1 cellular context compared by ENCODE assay signal in the genomic region with DNA sequence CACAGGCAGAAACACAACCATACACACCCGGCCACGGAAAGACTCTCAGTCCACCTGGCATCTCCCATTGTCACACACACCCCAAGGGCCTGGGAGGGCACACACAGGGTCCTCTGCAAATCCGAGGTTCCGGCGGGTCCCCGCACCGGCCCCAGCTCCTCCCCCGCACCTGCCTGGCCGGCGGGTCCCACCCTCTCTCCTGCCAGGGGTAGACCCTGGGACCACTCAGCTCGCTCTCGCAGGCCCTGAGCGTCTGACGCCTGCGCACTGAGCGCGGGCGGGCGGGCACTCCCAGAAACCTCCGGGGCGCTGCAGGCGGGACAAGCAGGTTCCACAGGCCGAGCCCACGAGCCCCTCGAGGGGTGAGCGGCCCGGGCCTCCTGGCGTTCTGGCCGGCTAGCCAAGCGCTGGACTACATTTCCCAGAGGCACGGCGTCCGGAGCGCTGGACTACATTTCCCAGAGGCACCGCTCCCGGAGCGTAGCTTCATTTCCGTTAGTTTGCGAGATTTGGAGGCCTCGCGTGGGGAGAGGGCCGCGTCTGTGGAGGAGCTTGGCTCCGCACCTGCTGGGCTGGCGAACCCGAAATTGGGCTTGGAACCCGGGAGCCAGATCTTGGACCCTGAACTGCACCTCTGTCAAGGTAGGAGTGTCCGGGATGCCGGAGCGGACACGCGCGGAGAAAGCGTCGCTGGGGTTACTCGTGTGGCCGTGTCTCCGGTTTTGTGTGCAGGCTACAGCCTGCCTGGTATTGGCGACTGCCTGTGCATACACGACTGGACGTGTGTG.
TF ChIP-seq lines count a peak whose summit lies in the region.

A gene (plus strand): TSS at position 505 of the 788 bp plus-strand sequence. CDS start 10,686 bp downstream, outside the sequence.

TF ChIP-seq in K562, 482 proteins besides CTCF, POLR2A, EP300 and RAD21 (continued from another document):
- TF ChIP-seq, protein P1, sequence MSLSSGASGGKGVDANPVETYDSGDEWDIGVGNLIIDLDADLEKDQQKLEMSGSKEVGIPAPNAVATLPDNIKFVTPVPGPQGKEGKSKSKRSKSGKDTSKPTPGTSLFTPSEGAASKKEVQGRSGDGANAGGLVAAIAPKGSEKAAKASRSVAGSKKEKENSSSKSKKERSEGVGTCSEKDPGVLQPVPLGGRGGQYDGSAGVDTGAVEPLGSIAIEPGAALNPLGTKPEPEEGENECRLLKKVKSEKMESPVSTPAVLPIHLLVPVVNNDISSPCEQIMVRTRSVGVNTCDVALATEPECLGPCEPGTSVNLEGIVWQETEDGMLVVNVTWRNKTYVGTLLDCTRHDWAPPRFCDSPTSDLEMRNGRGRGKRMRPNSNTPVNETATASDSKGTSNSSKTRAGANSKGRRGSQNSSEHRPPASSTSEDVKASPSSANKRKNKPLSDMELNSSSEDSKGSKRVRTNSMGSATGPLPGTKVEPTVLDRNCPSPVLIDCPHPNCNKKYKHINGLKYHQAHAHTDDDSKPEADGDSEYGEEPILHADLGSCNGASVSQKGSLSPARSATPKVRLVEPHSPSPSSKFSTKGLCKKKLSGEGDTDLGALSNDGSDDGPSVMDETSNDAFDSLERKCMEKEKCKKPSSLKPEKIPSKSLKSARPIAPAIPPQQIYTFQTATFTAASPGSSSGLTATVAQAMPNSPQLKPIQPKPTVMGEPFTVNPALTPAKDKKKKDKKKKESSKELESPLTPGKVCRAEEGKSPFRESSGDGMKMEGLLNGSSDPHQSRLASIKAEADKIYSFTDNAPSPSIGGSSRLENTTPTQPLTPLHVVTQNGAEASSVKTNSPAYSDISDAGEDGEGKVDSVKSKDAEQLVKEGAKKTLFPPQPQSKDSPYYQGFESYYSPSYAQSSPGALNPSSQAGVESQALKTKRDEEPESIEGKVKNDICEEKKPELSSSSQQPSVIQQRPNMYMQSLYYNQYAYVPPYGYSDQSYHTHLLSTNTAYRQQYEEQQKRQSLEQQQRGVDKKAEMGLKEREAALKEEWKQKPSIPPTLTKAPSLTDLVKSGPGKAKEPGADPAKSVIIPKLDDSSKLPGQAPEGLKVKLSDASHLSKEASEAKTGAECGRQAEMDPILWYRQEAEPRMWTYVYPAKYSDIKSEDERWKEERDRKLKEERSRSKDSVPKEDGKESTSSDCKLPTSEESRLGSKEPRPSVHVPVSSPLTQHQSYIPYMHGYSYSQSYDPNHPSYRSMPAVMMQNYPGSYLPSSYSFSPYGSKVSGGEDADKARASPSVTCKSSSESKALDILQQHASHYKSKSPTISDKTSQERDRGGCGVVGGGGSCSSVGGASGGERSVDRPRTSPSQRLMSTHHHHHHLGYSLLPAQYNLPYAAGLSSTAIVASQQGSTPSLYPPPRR (CRISPR knock-in tag; IDR thresholded peaks at IDR 0.05; ENCODE audit: borderline replicate concordance): no peak
- TF ChIP-seq PHB (CRISPR knock-in tag; IDR thresholded peaks at IDR 0.05) (no peak), KDM4B (IDR thresholded peaks at IDR 0.05; ENCODE audit: borderline replicate concordance in 2 of 2, low read depth in 1 of 2) (0 out of 4 replicates have a peak, but pooled peaks of 1 of the 2 experiments have one; percentile 25), ZFP1 (CRISPR knock-in tag; IDR thresholded peaks at IDR 0.05) (no peak), ADNP (tag; IDR thresholded peaks at IDR 0.05) (no peak), U2AF1 (optimal IDR thresholded peaks at IDR 0.05; ENCODE audit: low read depth, low read length) (no peak), ZFX (CRISPR knock-in tag; IDR thresholded peaks at IDR 0.05) (peak; percentile 80), PRPF4 (IDR thresholded peaks at IDR 0.05; ENCODE audit: insufficient read depth, low read depth, low read length, poor library complexity, severe bottlenecking) (no peak), ZFPM2 (CRISPR knock-in tag; IDR thresholded peaks at IDR 0.05) (no peak), ZNF212 (CRISPR knock-in tag; IDR thresholded peaks at IDR 0.05) (no peak), CBFB (CRISPR knock-in tag; IDR thresholded peaks at IDR 0.05) (no peak), KLF6 (CRISPR knock-in tag; IDR thresholded peaks at IDR 0.05; ENCODE audit: borderline replicate concordance) (no peak)
- TF ChIP-seq, protein P2, sequence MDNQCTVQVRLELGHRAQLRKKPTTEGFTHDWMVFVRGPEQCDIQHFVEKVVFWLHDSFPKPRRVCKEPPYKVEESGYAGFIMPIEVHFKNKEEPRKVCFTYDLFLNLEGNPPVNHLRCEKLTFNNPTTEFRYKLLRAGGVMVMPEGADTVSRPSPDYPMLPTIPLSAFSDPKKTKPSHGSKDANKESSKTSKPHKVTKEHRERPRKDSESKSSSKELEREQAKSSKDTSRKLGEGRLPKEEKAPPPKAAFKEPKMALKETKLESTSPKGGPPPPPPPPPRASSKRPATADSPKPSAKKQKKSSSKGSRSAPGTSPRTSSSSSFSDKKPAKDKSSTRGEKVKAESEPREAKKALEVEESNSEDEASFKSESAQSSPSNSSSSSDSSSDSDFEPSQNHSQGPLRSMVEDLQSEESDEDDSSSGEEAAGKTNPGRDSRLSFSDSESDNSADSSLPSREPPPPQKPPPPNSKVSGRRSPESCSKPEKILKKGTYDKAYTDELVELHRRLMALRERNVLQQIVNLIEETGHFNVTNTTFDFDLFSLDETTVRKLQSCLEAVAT (IDR thresholded peaks at IDR 0.05): no peak
- TF ChIP-seq, protein P3, sequence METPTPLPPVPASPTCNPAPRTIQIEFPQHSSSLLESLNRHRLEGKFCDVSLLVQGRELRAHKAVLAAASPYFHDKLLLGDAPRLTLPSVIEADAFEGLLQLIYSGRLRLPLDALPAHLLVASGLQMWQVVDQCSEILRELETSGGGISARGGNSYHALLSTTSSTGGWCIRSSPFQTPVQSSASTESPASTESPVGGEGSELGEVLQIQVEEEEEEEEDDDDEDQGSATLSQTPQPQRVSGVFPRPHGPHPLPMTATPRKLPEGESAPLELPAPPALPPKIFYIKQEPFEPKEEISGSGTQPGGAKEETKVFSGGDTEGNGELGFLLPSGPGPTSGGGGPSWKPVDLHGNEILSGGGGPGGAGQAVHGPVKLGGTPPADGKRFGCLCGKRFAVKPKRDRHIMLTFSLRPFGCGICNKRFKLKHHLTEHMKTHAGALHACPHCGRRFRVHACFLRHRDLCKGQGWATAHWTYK (CRISPR knock-in tag; IDR thresholded peaks at IDR 0.05): no peak
- TF ChIP-seq, protein P4, sequence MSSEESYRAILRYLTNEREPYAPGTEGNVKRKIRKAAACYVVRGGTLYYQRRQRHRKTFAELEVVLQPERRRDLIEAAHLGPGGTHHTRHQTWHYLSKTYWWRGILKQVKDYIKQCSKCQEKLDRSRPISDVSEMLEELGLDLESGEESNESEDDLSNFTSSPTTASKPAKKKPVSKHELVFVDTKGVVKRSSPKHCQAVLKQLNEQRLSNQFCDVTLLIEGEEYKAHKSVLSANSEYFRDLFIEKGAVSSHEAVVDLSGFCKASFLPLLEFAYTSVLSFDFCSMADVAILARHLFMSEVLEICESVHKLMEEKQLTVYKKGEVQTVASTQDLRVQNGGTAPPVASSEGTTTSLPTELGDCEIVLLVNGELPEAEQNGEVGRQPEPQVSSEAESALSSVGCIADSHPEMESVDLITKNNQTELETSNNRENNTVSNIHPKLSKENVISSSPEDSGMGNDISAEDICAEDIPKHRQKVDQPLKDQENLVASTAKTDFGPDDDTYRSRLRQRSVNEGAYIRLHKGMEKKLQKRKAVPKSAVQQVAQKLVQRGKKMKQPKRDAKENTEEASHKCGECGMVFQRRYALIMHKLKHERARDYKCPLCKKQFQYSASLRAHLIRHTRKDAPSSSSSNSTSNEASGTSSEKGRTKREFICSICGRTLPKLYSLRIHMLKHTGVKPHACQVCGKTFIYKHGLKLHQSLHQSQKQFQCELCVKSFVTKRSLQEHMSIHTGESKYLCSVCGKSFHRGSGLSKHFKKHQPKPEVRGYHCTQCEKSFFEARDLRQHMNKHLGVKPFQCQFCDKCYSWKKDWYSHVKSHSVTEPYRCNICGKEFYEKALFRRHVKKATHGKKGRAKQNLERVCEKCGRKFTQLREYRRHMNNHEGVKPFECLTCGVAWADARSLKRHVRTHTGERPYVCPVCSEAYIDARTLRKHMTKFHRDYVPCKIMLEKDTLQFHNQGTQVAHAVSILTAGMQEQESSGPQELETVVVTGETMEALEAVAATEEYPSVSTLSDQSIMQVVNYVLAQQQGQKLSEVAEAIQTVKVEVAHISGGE (CRISPR knock-in tag; IDR thresholded peaks at IDR 0.05): peak in 1 of 3 experiments; percentile 78; a peak in 2 of 6 replicates
- TF ChIP-seq, protein P5, sequence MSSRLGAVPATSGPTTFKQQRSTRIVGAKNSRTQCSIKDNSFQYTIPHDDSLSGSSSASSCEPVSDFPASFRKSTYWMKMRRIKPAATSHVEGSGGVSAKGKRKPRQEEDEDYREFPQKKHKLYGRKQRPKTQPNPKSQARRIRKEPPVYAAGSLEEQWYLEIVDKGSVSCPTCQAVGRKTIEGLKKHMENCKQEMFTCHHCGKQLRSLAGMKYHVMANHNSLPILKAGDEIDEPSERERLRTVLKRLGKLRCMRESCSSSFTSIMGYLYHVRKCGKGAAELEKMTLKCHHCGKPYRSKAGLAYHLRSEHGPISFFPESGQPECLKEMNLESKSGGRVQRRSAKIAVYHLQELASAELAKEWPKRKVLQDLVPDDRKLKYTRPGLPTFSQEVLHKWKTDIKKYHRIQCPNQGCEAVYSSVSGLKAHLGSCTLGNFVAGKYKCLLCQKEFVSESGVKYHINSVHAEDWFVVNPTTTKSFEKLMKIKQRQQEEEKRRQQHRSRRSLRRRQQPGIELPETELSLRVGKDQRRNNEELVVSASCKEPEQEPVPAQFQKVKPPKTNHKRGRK (tag; IDR thresholded peaks at IDR 0.05): no peak
- TF ChIP-seq, protein P6, sequence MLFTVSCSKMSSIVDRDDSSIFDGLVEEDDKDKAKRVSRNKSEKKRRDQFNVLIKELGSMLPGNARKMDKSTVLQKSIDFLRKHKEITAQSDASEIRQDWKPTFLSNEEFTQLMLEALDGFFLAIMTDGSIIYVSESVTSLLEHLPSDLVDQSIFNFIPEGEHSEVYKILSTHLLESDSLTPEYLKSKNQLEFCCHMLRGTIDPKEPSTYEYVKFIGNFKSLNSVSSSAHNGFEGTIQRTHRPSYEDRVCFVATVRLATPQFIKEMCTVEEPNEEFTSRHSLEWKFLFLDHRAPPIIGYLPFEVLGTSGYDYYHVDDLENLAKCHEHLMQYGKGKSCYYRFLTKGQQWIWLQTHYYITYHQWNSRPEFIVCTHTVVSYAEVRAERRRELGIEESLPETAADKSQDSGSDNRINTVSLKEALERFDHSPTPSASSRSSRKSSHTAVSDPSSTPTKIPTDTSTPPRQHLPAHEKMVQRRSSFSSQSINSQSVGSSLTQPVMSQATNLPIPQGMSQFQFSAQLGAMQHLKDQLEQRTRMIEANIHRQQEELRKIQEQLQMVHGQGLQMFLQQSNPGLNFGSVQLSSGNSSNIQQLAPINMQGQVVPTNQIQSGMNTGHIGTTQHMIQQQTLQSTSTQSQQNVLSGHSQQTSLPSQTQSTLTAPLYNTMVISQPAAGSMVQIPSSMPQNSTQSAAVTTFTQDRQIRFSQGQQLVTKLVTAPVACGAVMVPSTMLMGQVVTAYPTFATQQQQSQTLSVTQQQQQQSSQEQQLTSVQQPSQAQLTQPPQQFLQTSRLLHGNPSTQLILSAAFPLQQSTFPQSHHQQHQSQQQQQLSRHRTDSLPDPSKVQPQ (CRISPR knock-in tag; IDR thresholded peaks at IDR 0.05; ENCODE audit: borderline replicate concordance): no peak
- TF ChIP-seq, protein P7, sequence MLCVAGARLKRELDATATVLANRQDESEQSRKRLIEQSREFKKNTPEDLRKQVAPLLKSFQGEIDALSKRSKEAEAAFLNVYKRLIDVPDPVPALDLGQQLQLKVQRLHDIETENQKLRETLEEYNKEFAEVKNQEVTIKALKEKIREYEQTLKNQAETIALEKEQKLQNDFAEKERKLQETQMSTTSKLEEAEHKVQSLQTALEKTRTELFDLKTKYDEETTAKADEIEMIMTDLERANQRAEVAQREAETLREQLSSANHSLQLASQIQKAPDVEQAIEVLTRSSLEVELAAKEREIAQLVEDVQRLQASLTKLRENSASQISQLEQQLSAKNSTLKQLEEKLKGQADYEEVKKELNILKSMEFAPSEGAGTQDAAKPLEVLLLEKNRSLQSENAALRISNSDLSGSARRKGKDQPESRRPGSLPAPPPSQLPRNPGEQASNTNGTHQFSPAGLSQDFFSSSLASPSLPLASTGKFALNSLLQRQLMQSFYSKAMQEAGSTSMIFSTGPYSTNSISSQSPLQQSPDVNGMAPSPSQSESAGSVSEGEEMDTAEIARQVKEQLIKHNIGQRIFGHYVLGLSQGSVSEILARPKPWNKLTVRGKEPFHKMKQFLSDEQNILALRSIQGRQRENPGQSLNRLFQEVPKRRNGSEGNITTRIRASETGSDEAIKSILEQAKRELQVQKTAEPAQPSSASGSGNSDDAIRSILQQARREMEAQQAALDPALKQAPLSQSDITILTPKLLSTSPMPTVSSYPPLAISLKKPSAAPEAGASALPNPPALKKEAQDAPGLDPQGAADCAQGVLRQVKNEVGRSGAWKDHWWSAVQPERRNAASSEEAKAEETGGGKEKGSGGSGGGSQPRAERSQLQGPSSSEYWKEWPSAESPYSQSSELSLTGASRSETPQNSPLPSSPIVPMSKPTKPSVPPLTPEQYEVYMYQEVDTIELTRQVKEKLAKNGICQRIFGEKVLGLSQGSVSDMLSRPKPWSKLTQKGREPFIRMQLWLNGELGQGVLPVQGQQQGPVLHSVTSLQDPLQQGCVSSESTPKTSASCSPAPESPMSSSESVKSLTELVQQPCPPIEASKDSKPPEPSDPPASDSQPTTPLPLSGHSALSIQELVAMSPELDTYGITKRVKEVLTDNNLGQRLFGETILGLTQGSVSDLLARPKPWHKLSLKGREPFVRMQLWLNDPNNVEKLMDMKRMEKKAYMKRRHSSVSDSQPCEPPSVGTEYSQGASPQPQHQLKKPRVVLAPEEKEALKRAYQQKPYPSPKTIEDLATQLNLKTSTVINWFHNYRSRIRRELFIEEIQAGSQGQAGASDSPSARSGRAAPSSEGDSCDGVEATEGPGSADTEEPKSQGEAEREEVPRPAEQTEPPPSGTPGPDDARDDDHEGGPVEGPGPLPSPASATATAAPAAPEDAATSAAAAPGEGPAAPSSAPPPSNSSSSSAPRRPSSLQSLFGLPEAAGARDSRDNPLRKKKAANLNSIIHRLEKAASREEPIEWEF (CRISPR knock-in tag; IDR thresholded peaks at IDR 0.05): no peak
- TF ChIP-seq, protein P8, sequence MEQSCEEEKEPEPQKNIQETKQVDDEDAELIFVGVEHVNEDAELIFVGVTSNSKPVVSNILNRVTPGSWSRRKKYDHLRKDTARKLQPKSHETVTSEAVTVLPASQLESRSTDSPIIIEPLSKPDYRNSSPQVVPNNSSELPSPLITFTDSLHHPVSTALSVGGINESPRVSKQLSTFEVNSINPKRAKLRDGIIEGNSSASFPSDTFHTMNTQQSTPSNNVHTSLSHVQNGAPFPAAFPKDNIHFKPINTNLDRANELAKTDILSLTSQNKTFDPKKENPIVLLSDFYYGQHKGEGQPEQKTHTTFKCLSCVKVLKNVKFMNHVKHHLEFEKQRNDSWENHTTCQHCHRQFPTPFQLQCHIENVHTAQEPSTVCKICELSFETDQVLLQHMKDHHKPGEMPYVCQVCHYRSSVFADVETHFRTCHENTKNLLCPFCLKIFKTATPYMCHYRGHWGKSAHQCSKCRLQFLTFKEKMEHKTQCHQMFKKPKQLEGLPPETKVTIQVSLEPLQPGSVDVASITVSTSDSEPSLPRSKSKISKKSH (CRISPR knock-in tag; IDR thresholded peaks at IDR 0.05): no peak
